In the genomic region with DNA sequence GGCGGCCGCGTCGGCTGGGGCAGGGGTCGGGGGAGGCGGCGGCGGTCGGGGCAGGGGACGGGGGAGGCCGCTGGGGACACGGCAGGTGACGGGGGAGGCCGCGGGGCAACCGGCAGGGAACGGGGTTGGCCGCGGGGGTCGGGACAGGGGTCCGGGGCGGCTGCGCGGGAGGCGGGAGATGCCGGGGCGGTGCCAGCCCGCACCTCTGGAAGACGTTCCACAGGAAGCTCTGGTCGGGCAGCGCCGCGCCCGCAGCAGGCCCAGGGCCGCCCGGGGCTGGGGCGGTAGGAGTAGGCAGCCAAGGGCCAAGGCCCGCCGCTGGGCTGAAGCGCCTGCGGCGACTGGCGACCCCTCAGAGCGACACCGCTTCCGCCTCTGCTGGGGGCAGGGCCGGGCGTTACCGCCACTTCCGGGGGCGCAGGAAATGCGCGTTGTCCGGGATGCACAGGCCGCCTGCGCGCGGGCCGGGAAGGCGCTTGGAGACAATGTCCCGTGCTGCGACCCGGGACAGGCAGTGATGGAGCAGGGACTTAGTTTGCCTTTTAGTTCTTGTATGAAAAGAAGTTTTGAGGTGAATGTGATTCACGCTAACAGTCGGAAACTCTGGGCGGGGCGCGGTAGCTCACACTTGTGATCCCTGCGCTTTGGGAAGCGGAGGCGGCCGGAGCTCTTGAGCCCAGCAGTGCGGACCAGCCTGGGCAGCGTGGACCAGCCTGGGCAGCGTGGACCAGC, we compare ENCODE assay signal across 1 cellular context.
TF ChIP-seq lines count a peak whose summit lies in the region.

No MANE protein-coding gene starts in this region.

TF ChIP-seq in HepG2, 621 proteins besides CTCF, POLR2A, EP300 and RAD21 (continued from another document and continues in another):
- TF ChIP-seq, protein P1, sequence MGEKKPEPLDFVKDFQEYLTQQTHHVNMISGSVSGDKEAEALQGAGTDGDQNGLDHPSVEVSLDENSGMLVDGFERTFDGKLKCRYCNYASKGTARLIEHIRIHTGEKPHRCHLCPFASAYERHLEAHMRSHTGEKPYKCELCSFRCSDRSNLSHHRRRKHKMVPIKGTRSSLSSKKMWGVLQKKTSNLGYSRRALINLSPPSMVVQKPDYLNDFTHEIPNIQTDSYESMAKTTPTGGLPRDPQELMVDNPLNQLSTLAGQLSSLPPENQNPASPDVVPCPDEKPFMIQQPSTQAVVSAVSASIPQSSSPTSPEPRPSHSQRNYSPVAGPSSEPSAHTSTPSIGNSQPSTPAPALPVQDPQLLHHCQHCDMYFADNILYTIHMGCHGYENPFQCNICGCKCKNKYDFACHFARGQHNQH (CRISPR knock-in tag; IDR thresholded peaks at IDR 0.05) = peak; percentile 73
- TF ChIP-seq SIN3B (IDR thresholded peaks at IDR 0.05; ENCODE audit: low read length) (peak; percentile 52; the same call in 1 of the 2 replicates), SOX6 (IDR thresholded peaks at IDR 0.05) (no peak), SOX6 (CRISPR knock-in tag; IDR thresholded peaks at IDR 0.05) (peak; percentile 50; the same call in 1 of the 2 replicates), PHF20 (CRISPR knock-in tag; IDR thresholded peaks at IDR 0.05) (peak; percentile 95), ZNF709 (CRISPR knock-in tag; IDR thresholded peaks at IDR 0.05) (peak; percentile 61; the same call in 1 of the 2 replicates), RFX3 (CRISPR knock-in tag; IDR thresholded peaks at IDR 0.05) (peak; percentile 46; the same call in 1 of the 2 replicates), ZNF761 (CRISPR knock-in tag; conservative IDR thresholded peaks at IDR 0.05) (0 out of 2 replicates have a peak, but pooled peaks have one; percentile 56), YY1 (IDR thresholded peaks at IDR 0.05; ENCODE audit: insufficient read depth, insufficient replicate concordance, low read depth, low read length) (peak; percentile 67), SIX4 (CRISPR knock-in tag; IDR thresholded peaks at IDR 0.05) (peak; percentile 34; the same call in 1 of the 2 replicates), SALL2 (CRISPR knock-in tag; IDR thresholded peaks at IDR 0.05) (peak; percentile 69; the same call in 1 of the 2 replicates), ZNF598 (CRISPR knock-in tag; IDR thresholded peaks at IDR 0.05; ENCODE audit: borderline replicate concordance) (peak; percentile 54; the same call in 1 of the 2 replicates), NFKBIZ (CRISPR knock-in tag; IDR thresholded peaks at IDR 0.05) (no peak), YEATS2 (CRISPR knock-in tag; IDR thresholded peaks at IDR 0.05; ENCODE audit: borderline replicate concordance) (peak; percentile 87), GABPA (IDR thresholded peaks at IDR 0.05; ENCODE audit: low read depth, low read length) (peak; percentile 92), GABPA (CRISPR knock-in tag; IDR thresholded peaks at IDR 0.05; ENCODE audit: low read depth) (peak; percentile 93), MIER3 (CRISPR knock-in tag; IDR thresholded peaks at IDR 0.05; ENCODE audit: borderline replicate concordance) (peak; percentile 84; the same call in 1 of the 2 replicates), KLF15 (CRISPR knock-in tag; IDR thresholded peaks at IDR 0.05; ENCODE audit: borderline replicate concordance) (peak; percentile 54; the same call in 1 of the 2 replicates), ZNF230 (CRISPR knock-in tag; IDR thresholded peaks at IDR 0.05) (peak; percentile 76), ZNF263 (CRISPR knock-in tag; IDR thresholded peaks at IDR 0.05) (peak; percentile 53; the same call in 1 of the 2 replicates), HNRNPUL1 (IDR thresholded peaks at IDR 0.05; ENCODE audit: low read depth, low read length) (peak; percentile 81), ZNF33B (CRISPR knock-in tag; IDR thresholded peaks at IDR 0.05) (no peak; the same call in 1 of the 2 replicates), SP5 (CRISPR knock-in tag; IDR thresholded peaks at IDR 0.05; ENCODE audit: borderline replicate concordance, low read depth) (0 out of 2 replicates have a peak, but pooled peaks have one; percentile 17), IRF2 (CRISPR knock-in tag; IDR thresholded peaks at IDR 0.05) (peak; percentile 76), ZNF232 (CRISPR knock-in tag; IDR thresholded peaks at IDR 0.05; ENCODE audit: borderline replicate concordance) (peak; percentile 47; the same call in 1 of the 2 replicates), GATA4 (IDR thresholded peaks at IDR 0.05; ENCODE audit: borderline replicate concordance, low read depth) (peak; percentile 75), ZNF501 (CRISPR knock-in tag; IDR thresholded peaks at IDR 0.05) (peak; percentile 66; the same call in 1 of the 2 replicates), ELF1 (CRISPR knock-in tag; IDR thresholded peaks at IDR 0.05) (peak; percentile 96), CBFB (CRISPR knock-in tag; IDR thresholded peaks at IDR 0.05) (peak; percentile 78), ZNF563 (CRISPR knock-in tag; IDR thresholded peaks at IDR 0.05) (peak; percentile 72), ZFP82 (CRISPR knock-in tag; IDR thresholded peaks at IDR 0.05; ENCODE audit: borderline replicate concordance) (0 out of 2 replicates have a peak, but pooled peaks have one; percentile 54), AKAP8 (CRISPR knock-in tag; IDR thresholded peaks at IDR 0.05) (no peak; the same call in 1 of the 2 replicates), ZMYM4 (CRISPR knock-in tag; IDR thresholded peaks at IDR 0.05) (peak; percentile 43; the same call in 1 of the 2 replicates), ZNF749 (CRISPR knock-in tag; IDR thresholded peaks at IDR 0.05; ENCODE audit: borderline replicate concordance) (0 out of 2 replicates have a peak, but pooled peaks have one; percentile 57)
- TF ChIP-seq, protein P2, sequence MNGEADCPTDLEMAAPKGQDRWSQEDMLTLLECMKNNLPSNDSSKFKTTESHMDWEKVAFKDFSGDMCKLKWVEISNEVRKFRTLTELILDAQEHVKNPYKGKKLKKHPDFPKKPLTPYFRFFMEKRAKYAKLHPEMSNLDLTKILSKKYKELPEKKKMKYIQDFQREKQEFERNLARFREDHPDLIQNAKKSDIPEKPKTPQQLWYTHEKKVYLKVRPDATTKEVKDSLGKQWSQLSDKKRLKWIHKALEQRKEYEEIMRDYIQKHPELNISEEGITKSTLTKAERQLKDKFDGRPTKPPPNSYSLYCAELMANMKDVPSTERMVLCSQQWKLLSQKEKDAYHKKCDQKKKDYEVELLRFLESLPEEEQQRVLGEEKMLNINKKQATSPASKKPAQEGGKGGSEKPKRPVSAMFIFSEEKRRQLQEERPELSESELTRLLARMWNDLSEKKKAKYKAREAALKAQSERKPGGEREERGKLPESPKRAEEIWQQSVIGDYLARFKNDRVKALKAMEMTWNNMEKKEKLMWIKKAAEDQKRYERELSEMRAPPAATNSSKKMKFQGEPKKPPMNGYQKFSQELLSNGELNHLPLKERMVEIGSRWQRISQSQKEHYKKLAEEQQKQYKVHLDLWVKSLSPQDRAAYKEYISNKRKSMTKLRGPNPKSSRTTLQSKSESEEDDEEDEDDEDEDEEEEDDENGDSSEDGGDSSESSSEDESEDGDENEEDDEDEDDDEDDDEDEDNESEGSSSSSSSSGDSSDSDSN (CRISPR knock-in tag; IDR thresholded peaks at IDR 0.05) = peak; percentile 96
- TF ChIP-seq, protein P3, sequence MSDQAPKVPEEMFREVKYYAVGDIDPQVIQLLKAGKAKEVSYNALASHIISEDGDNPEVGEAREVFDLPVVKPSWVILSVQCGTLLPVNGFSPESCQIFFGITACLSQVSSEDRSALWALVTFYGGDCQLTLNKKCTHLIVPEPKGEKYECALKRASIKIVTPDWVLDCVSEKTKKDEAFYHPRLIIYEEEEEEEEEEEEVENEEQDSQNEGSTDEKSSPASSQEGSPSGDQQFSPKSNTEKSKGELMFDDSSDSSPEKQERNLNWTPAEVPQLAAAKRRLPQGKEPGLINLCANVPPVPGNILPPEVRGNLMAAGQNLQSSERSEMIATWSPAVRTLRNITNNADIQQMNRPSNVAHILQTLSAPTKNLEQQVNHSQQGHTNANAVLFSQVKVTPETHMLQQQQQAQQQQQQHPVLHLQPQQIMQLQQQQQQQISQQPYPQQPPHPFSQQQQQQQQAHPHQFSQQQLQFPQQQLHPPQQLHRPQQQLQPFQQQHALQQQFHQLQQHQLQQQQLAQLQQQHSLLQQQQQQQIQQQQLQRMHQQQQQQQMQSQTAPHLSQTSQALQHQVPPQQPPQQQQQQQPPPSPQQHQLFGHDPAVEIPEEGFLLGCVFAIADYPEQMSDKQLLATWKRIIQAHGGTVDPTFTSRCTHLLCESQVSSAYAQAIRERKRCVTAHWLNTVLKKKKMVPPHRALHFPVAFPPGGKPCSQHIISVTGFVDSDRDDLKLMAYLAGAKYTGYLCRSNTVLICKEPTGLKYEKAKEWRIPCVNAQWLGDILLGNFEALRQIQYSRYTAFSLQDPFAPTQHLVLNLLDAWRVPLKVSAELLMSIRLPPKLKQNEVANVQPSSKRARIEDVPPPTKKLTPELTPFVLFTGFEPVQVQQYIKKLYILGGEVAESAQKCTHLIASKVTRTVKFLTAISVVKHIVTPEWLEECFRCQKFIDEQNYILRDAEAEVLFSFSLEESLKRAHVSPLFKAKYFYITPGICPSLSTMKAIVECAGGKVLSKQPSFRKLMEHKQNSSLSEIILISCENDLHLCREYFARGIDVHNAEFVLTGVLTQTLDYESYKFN (CRISPR knock-in tag; conservative IDR thresholded peaks at IDR 0.05) = 0 out of 2 replicates have a peak, but pooled peaks have one; percentile 15
- TF ChIP-seq, protein P4, sequence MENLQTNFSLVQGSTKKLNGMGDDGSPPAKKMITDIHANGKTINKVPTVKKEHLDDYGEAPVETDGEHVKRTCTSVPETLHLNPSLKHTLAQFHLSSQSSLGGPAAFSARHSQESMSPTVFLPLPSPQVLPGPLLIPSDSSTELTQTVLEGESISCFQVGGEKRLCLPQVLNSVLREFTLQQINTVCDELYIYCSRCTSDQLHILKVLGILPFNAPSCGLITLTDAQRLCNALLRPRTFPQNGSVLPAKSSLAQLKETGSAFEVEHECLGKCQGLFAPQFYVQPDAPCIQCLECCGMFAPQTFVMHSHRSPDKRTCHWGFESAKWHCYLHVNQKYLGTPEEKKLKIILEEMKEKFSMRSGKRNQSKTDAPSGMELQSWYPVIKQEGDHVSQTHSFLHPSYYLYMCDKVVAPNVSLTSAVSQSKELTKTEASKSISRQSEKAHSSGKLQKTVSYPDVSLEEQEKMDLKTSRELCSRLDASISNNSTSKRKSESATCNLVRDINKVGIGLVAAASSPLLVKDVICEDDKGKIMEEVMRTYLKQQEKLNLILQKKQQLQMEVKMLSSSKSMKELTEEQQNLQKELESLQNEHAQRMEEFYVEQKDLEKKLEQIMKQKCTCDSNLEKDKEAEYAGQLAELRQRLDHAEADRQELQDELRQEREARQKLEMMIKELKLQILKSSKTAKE (CRISPR knock-in tag; IDR thresholded peaks at IDR 0.05; ENCODE audit: borderline replicate concordance) = no peak
- TF ChIP-seq, protein P5, sequence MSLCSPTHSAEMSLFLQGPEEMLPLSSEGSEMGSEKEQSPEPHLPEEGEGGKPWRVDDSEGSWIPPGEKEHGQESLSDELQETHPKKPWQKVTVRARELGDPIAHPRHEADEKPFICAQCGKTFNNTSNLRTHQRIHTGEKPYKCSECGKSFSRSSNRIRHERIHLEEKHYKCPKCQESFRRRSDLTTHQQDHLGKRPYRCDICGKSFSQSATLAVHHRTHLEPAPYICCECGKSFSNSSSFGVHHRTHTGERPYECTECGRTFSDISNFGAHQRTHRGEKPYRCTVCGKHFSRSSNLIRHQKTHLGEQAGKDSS (CRISPR knock-in tag; IDR thresholded peaks at IDR 0.05; ENCODE audit: borderline replicate concordance, low read depth) = no peak
- TF ChIP-seq, protein P6, sequence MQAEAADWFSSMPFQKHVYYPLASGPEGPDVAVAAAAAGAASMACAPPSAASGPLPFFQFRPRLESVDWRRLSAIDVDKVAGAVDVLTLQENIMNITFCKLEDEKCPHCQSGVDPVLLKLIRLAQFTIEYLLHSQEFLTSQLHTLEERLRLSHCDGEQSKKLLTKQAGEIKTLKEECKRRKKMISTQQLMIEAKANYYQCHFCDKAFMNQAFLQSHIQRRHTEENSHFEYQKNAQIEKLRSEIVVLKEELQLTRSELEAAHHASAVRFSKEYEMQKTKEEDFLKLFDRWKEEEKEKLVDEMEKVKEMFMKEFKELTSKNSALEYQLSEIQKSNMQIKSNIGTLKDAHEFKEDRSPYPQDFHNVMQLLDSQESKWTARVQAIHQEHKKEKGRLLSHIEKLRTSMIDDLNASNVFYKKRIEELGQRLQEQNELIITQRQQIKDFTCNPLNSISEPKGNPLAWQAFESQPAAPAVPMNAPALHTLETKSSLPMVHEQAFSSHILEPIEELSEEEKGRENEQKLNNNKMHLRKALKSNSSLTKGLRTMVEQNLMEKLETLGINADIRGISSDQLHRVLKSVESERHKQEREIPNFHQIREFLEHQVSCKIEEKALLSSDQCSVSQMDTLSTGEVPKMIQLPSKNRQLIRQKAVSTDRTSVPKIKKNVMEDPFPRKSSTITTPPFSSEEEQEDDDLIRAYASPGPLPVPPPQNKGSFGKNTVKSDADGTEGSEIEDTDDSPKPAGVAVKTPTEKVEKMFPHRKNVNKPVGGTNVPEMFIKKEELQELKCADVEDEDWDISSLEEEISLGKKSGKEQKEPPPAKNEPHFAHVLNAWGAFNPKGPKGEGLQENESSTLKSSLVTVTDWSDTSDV (CRISPR knock-in tag; IDR thresholded peaks at IDR 0.05) = 0 out of 2 replicates have a peak, but pooled peaks have one; percentile 23
- TF ChIP-seq, protein P7, sequence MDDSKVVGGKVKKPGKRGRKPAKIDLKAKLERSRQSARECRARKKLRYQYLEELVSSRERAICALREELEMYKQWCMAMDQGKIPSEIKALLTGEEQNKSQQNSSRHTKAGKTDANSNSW (CRISPR knock-in tag; IDR thresholded peaks at IDR 0.05; ENCODE audit: borderline replicate concordance) = 0 out of 2 replicates have a peak, but pooled peaks have one; percentile 62
- TF ChIP-seq, protein P8, sequence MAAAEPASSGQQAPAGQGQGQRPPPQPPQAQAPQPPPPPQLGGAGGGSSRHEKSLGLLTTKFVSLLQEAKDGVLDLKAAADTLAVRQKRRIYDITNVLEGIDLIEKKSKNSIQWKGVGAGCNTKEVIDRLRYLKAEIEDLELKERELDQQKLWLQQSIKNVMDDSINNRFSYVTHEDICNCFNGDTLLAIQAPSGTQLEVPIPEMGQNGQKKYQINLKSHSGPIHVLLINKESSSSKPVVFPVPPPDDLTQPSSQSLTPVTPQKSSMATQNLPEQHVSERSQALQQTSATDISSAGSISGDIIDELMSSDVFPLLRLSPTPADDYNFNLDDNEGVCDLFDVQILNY (CRISPR knock-in tag; conservative IDR thresholded peaks at IDR 0.05) = peak; percentile 47; the same call in 1 of the 2 replicates
- TF ChIP-seq, protein P9, sequence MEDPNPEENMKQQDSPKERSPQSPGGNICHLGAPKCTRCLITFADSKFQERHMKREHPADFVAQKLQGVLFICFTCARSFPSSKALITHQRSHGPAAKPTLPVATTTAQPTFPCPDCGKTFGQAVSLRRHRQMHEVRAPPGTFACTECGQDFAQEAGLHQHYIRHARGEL (CRISPR knock-in tag; IDR thresholded peaks at IDR 0.05) = no peak
- TF ChIP-seq, protein P10, sequence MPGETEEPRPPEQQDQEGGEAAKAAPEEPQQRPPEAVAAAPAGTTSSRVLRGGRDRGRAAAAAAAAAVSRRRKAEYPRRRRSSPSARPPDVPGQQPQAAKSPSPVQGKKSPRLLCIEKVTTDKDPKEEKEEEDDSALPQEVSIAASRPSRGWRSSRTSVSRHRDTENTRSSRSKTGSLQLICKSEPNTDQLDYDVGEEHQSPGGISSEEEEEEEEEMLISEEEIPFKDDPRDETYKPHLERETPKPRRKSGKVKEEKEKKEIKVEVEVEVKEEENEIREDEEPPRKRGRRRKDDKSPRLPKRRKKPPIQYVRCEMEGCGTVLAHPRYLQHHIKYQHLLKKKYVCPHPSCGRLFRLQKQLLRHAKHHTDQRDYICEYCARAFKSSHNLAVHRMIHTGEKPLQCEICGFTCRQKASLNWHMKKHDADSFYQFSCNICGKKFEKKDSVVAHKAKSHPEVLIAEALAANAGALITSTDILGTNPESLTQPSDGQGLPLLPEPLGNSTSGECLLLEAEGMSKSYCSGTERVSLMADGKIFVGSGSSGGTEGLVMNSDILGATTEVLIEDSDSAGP (CRISPR knock-in tag; IDR thresholded peaks at IDR 0.05; ENCODE audit: borderline replicate concordance) = peak; percentile 79; the same call in 1 of the 2 replicates
